In genomic region chr20:63441777-63442493, GRCh38 we compare ENCODE assay signal across 8 cellular contexts. TPM values are rescaled to one million over a fixed set of nuclear protein-coding genes. Genes with fewer than 3 reads are reported as not detected.
DNase-seq lines count a peak whose midpoint lies in the region; ATAC-seq and TF ChIP-seq lines count a peak whose summit lies in the region.

No MANE protein-coding gene starts in this region.

- peak; percentile 82 for ATAC-seq in GM23338
- peak; percentile 63 to 75 for ATAC-seq in left cardiac atrium
- ATAC-seq in HG02885 (IDR thresholded peaks at IDR 0.05; ENCODE audit: poor library complexity, unreplicated experiment) = no peak
- ATAC-seq in GM19351 (IDR thresholded peaks at IDR 0.05; ENCODE audit: unreplicated experiment) = no peak

- H3F3A ChIP-seq in GM23338 (replicated peaks; ENCODE audit: low read depth) = no peaks in the 10 kb centered on the region

- H3K9me2 ChIP-seq in GM23338 (ENCODE audit: insufficient read depth) = no peaks in the 10 kb centered on the region

- H3K36me3 ChIP-seq in GM23338 (ENCODE audit: insufficient read depth) (no peaks in the 10 kb centered on the region), Peyer's patch (no peaks in the 10 kb centered on the region)

- H3K4me1 ChIP-seq in GM23338 (ENCODE audit: insufficient read depth) (no peaks in the 10 kb centered on the region; the same call in 1 of the 2 replicates), Peyer's patch (no peaks in the 10 kb centered on the region)

- no peak overlapping the region for H3K4me3 ChIP-seq in GM23338
- H3K4me3 ChIP-seq in Peyer's patch = no peak overlapping the region

- H3K9me3 Mint-ChIP-seq in GM23338 = peaks cover 18% of the 10 kb centered on the region; the same call in 2 of the 3 replicates
- peaks cover 15% of the 10 kb centered on the region for H3K9me3 Mint-ChIP-seq in activated T-helper 2 cell treated with anti-CD3 and anti-CD28 coated beads, Interferon-gamma antibody, Interleukin-2, Interleukin-4, amounts not matched to agents 10 μg/mL and 5 μg/mL and 100 μg/mL, durations not matched to agents 14 hours and 24 hours and 36 hours

- no peak overlapping the region for H3K4me3 Mint-ChIP-seq in GM23338
- H3K4me3 Mint-ChIP-seq in activated T-helper 2 cell treated with anti-CD3 and anti-CD28 coated beads, Interferon-gamma antibody, Interleukin-2, Interleukin-4, amounts not matched to agents 10 μg/mL and 5 μg/mL and 100 μg/mL, durations not matched to agents 14 hours and 24 hours and 36 hours (ENCODE audit: low read depth) = no peak overlapping the region

- DNase-seq in Ammon's horn (ENCODE audit: low spot score) (peak; percentile 60), GM23338 (ENCODE audit: low spot score) (peak; percentile 74), Peyer's patch (peak; percentile 44 to 63 (median 60)), left cardiac atrium (peak; percentile 75)
- DNase-seq in activated T-helper 2 cell treated with anti-CD3 and anti-CD28 coated beads, Interferon-gamma antibody, Interleukin-2, Interleukin-4, amounts not matched to agents 10 μg/mL and 5 μg/mL and 100 μg/mL, durations not matched to agents 14 hours and 24 hours and 36 hours (ENCODE audit: low spot score) = peak; percentile 55
- DNase-seq in stimulated activated CD4-positive, alpha-beta T cell treated with anti-CD3 and anti-CD28 coated beads, Interleukin-1b, Interleukin-23, amount 100 ng/mL, for 48 hours = peak; percentile 67

- intact Hi-C loops in activated T-helper 2 cell treated with anti-CD3 and anti-CD28 coated beads, Interferon-gamma antibody, Interleukin-2, Interleukin-4, amounts not matched to agents 10 μg/mL and 5 μg/mL and 100 μg/mL, durations not matched to agents 14 hours and 24 hours and 36 hours (cut with micrococcal nuclease) = no loop called here
- intact Hi-C loops in left cardiac atrium (cut with DNase I) = loop anchor here in 1 of 2 donors (5.0 to 10.0 kb wide), 2 partner anchors 40 to 73 kb away; no protein-coding TSS in a partner anchor

- no peak overlapping the region for H3K4me2 ChIP-seq in GM23338

- H4K20me1 ChIP-seq in GM23338 (replicated peaks; ENCODE audit: insufficient read depth) = no peaks in the 10 kb centered on the region

- no peak overlapping the region for H3K27ac ChIP-seq in GM23338 (ENCODE audit: low read depth)
- H3K27ac ChIP-seq in Peyer's patch = no peak overlapping the region

- peaks cover 18% of the 10 kb centered on the region for H3K36me3 Mint-ChIP-seq in GM23338 (ENCODE audit: low read depth)
- H3K36me3 Mint-ChIP-seq in activated T-helper 2 cell treated with anti-CD3 and anti-CD28 coated beads, Interferon-gamma antibody, Interleukin-2, Interleukin-4, amounts not matched to agents 10 μg/mL and 5 μg/mL and 100 μg/mL, durations not matched to agents 14 hours and 24 hours and 36 hours (ENCODE audit: low read depth) = no peaks in the 10 kb centered on the region

- H3K27me3 ChIP-seq in GM23338 (ENCODE audit: insufficient read depth) (no peaks in the 10 kb centered on the region), Peyer's patch (no peaks in the 10 kb centered on the region)

- peak; percentile 46 to 80 for TF ChIP-seq CTCF in GM23338 (conservative IDR thresholded peaks at IDR 0.05; ENCODE audit: low read depth in 2 of 2)
- peak in 4 of 6 experiments; percentile 4 to 26 (median 16) for TF ChIP-seq CTCF in Peyer's patch (IDR thresholded peaks at IDR 0.05)

- no peak overlapping the region for H3K27ac Mint-ChIP-seq in GM23338
- peak overlapping the region; percentile 33 for H3K27ac Mint-ChIP-seq in activated T-helper 2 cell treated with anti-CD3 and anti-CD28 coated beads, Interferon-gamma antibody, Interleukin-2, Interleukin-4, amounts not matched to agents 10 μg/mL and 5 μg/mL and 100 μg/mL, durations not matched to agents 14 hours and 24 hours and 36 hours

- peaks cover 10% of the 10 kb centered on the region for H3K4me1 Mint-ChIP-seq in GM23338
- peaks cover 15% of the 10 kb centered on the region for H3K4me1 Mint-ChIP-seq in activated T-helper 2 cell treated with anti-CD3 and anti-CD28 coated beads, Interferon-gamma antibody, Interleukin-2, Interleukin-4, amounts not matched to agents 10 μg/mL and 5 μg/mL and 100 μg/mL, durations not matched to agents 14 hours and 24 hours and 36 hours (ENCODE audit: low read depth)

- H3K9me3 ChIP-seq in Peyer's patch = no peaks in the 10 kb centered on the region

- H3K27me3 Mint-ChIP-seq in GM23338 (ENCODE audit: insufficient read depth, low read depth, poor library complexity) = peaks cover 11% of the 10 kb centered on the region
- peaks cover 6% of the 10 kb centered on the region for H3K27me3 Mint-ChIP-seq in activated T-helper 2 cell treated with anti-CD3 and anti-CD28 coated beads, Interferon-gamma antibody, Interleukin-2, Interleukin-4, amounts not matched to agents 10 μg/mL and 5 μg/mL and 100 μg/mL, durations not matched to agents 14 hours and 24 hours and 36 hours (ENCODE audit: low read depth)

- no peak for TF ChIP-seq POLR2A in Peyer's patch (IDR thresholded peaks at IDR 0.05)

- H2AFZ ChIP-seq in GM23338 = no peak overlapping the region

- peaks cover 11% of the 10 kb centered on the region for H3K79me2 ChIP-seq in GM23338 (replicated peaks; ENCODE audit: insufficient read depth)

TF ChIP-seq in GM23338, 12 proteins besides CTCF, POLR2A, EP300 and RAD21:
- no peak for TF ChIP-seq POLR2AphosphoS5 (IDR thresholded peaks at IDR 0.05; ENCODE audit: low read depth)
- TF ChIP-seq ZNF331 (CRISPR knock-in tag; IDR thresholded peaks at IDR 0.05; ENCODE audit: low read depth) = no peak
- no peak for TF ChIP-seq EZH2 (IDR thresholded peaks at IDR 0.05; ENCODE audit: low read depth, unreplicated experiment)
- no peak for TF ChIP-seq NANOG (IDR thresholded peaks at IDR 0.05; ENCODE audit: borderline replicate concordance)
- TF ChIP-seq ETS1 (IDR thresholded peaks at IDR 0.05) = no peak
- no peak for TF ChIP-seq JUNB (IDR thresholded peaks at IDR 0.05; ENCODE audit: unreplicated experiment)
- TF ChIP-seq ZNF114 (CRISPR knock-in tag; IDR thresholded peaks at IDR 0.05) = no peak
- TF ChIP-seq EZH2phosphoT487 (IDR thresholded peaks at IDR 0.05; ENCODE audit: unreplicated experiment) = no peak
- no peak for TF ChIP-seq STAT1 (IDR thresholded peaks at IDR 0.05; ENCODE audit: unreplicated experiment)

RNA-seq across cellular contexts. Expression of gene KCNQ2, which starts 30.5 kb away (rescaled TPM):
- total RNA-seq in GM23338 (2014; rRNA removed; shearing (Covaris generic)) = 61.7 and 92.4 TPM in 2 replicates
- polyA plus RNA-seq in GM23338 (2016; fragmentation: Nextera tagmentation; extraction: Ambion mirVana) = 67.9 and 68.5 TPM in 2 replicates
- total RNA-seq in Peyer's patch (not detected), left cardiac atrium (1 to 10 TPM in 1 of 2 donors, under 1 TPM in 1; 0.91 to 2.0 TPM)
- total RNA-seq in activated T-helper 2 cell treated with anti-CD3 and anti-CD28 coated beads, Interferon-gamma antibody, Interleukin-2, Interleukin-4, amounts not matched to agents 10 μg/mL and 5 μg/mL and 100 μg/mL, durations not matched to agents 14 hours and 24 hours and 36 hours = not detected in 2 replicates

RNA-seq across cellular contexts. Expression of gene EEF1A2, which starts 56.9 kb away (rescaled TPM):
- total RNA-seq in GM23338 (2014; rRNA removed; shearing (Covaris generic)) = 37.1 TPM in 2 replicates
- polyA plus RNA-seq in GM23338 (2016; fragmentation: Nextera tagmentation; extraction: Ambion mirVana) = 1.3 and 1.4 TPM in 2 replicates
- total RNA-seq in Peyer's patch (1 to 10 TPM in 3 of 4 donors, under 1 TPM in 1; 0.67 to 3.3 (median 2.1) TPM), left cardiac atrium (100 to 1,000 TPM; 656 to 679 TPM)
- 1.4 and 2.4 TPM in 2 replicates for total RNA-seq in activated T-helper 2 cell treated with anti-CD3 and anti-CD28 coated beads, Interferon-gamma antibody, Interleukin-2, Interleukin-4, amounts not matched to agents 10 μg/mL and 5 μg/mL and 100 μg/mL, durations not matched to agents 14 hours and 24 hours and 36 hours

Comparison
In these comparisons a context has a peak if more than half of its experiments do, and no peak if none do; other contexts are left out.
1. ATAC-seq: peak in GM23338 (single experiment) and left cardiac atrium (2 of 2); none in HG02885 (single experiment) and GM19351 (single experiment).
2. RNA of gene KCNQ2, which starts 30.5 kb away (total RNA-seq): 61.7 to 92.4 TPM in GM23338; 0.91 to 2.0 TPM in left cardiac atrium, not detected in Peyer's patch and not detected in activated T-helper 2 cell treated with anti-CD3 and anti-CD28 coated beads, Interferon-gamma antibody, Interleukin-2, Interleukin-4, amounts not matched to agents 10 μg/mL and 5 μg/mL and 100 μg/mL, durations not matched to agents 14 hours and 24 hours and 36 hours; every median in the first group is over 10 times any median in the second.
3. RNA of gene EEF1A2, which starts 56.9 kb away (total RNA-seq): 656 to 679 TPM in left cardiac atrium; 37.1 TPM in GM23338, 0.67 to 3.3 TPM in Peyer's patch and 1.4 to 2.4 TPM in activated T-helper 2 cell treated with anti-CD3 and anti-CD28 coated beads, Interferon-gamma antibody, Interleukin-2, Interleukin-4, amounts not matched to agents 10 μg/mL and 5 μg/mL and 100 μg/mL, durations not matched to agents 14 hours and 24 hours and 36 hours; every median in the first group is over 10 times any median in the second.
4. Peak in every context shown above with its lines, with median percentiles within 50 percentile points of each other: DNase-seq.